Comparison of ENCODE assay signal across 11 cellular contexts in the genomic region with DNA sequence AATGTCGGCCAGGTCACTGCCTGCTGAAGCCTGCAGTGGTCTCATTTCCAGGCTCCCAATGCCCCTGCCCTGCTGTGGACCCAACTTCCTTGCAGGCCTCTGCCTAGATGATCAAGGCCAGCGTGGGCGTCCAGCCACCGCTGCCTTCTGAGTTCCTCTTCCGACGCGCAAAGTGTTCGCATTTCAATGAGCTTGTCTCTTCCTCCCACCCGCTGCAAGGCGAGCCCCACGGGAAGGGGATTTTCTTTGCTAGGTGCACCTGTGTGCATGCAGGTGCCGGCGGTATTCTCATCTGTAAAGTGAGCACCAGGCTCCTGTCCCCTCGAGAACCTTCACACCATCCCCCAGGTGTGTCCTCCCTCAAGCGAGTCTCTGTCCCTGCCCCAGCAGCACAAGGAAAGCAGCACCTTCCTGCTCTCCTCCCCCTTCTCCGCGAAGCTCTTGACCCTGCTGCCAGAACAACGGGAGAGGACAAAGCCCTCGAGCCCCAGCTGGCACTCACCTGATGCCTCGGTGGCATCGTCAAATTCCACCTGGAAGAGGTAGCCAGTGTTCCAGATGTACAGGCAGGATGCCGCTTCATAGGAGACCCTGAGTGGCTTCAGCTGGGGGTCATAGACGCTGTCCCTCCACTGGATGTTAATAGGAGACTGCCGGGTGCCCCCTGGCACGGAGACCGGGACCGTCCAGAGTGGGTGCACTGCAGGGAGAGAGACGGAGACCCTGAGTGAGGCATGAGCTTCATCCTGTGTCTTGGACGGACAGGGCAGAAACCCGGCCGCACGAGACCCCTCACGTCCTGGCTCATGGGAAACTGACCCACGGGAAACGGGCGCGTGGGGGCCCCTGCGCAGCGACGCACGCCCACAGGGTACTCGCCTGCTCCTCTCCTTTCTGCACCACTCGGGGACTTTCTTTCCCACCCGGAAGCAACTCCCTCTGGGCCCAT. TPM values are rescaled to one million over a fixed set of nuclear protein-coding genes. Genes with fewer than 3 reads are reported as not detected.
A peak's percentile ranks its signal among the peaks of the same experiment; 100 is the strongest.
DNase-seq lines count a peak whose midpoint lies in the region; ATAC-seq and TF ChIP-seq lines count a peak whose summit lies in the region.
"Had no signal": no experiment of that assay in that cellular context is flagged by ENCODE, and none has a peak within 500 bp of the region (broad histone marks: within the 10 kb centered on the region; RNA-seq: fewer than 3 reads in every experiment).

No MANE protein-coding gene starts in this region.

- H3K4me2 ChIP-seq in BLaER1, result peak overlapping the region; percentile 49

- H3K9me3 ChIP-seq in BLaER1 (no peaks in the 10 kb centered on the region), left lung (no peaks in the 10 kb centered on the region)

- intact Hi-C loops in left lung (cut with DNase I), result no loop called here
- intact Hi-C loops in Right ventricle myocardium inferior (cut with DNase I), result no loop called here

- no peak overlapping the region for H3K9ac ChIP-seq in BLaER1
- H3K9ac ChIP-seq: GM23248 had no signal

- no peaks in the 10 kb centered on the region for H3K36me3 Mint-ChIP-seq in immature natural killer cell

- no peaks in the 10 kb centered on the region for H4K20me1 ChIP-seq in BLaER1

- no peak overlapping the region for H3K27ac ChIP-seq in BLaER1
- H3K27ac ChIP-seq in left lung, result no peak overlapping the region
- H3K27ac ChIP-seq: GM23248 had no signal

- TF ChIP-seq CTCF in GM10266 (IDR thresholded peaks at IDR 0.05; ENCODE audit: control insufficient read depth, insufficient read depth, low read depth, missing control alignments) (no peak), left lung (IDR thresholded peaks at IDR 0.05) (no peak)

- no peaks in the 10 kb centered on the region for H3K4me1 Mint-ChIP-seq in immature natural killer cell

- peaks cover 0 to 2% (median 0%) of the 10 kb centered on the region in 6 donors for H3K9me3 Mint-ChIP-seq in immature natural killer cell

- H3K4me1 ChIP-seq in BLaER1 (peaks cover 52% of the 10 kb centered on the region), left lung (peaks cover 0 to 9% of the 10 kb centered on the region in 2 donors)

- no peak overlapping the region for H3K27ac Mint-ChIP-seq in immature natural killer cell

- DNase-seq in GM10266 (ENCODE audit: extremely low spot score) (peak; percentile 75), OCI-M1 (lab: John Stamatoyannopoulos, UW) (peak; percentile 3), left lung (peak; percentile 62 to 78), iPS-NIHi11 (ENCODE audit: low spot score) (no peak), Right ventricle myocardium inferior (ENCODE audit: missing footprints) (no peak), immature natural killer cell (no peak), HuH-7 (ENCODE audit: low spot score) (no peak)
- DNase-seq: GM23248, Karpas-422 had no signal

- ATAC-seq in left lung (peak; percentile 49), Right ventricle myocardium inferior (no peak)

- H3K4me3 ChIP-seq in BLaER1 (no peak overlapping the region), left lung (no peak overlapping the region)
- H3K4me3 ChIP-seq: GM23248 had no signal

- H3K27me3 ChIP-seq in BLaER1 (peaks cover 33% of the 10 kb centered on the region), left lung (peaks cover 0 to 33% of the 10 kb centered on the region in 2 donors)

- H3K36me3 ChIP-seq in BLaER1 (no peaks in the 10 kb centered on the region), left lung (no peaks in the 10 kb centered on the region)

- H3K27me3 Mint-ChIP-seq in immature natural killer cell (ENCODE audit: low read depth in 3 of 3), result peaks cover 2 to 10% (median 6%) of the 10 kb centered on the region in 3 donors

- no peak overlapping the region for H3K4me3 Mint-ChIP-seq in immature natural killer cell

RNA-seq across cellular contexts. Expression of a gene that starts 9.8 kb away (rescaled TPM):
- total RNA-seq in left lung, result under 1 TPM; 0.09 to 0.10 TPM
- total RNA-seq in Right ventricle myocardium inferior, result not detected
- polyA plus RNA-seq in immature natural killer cell, result not detected
- total RNA-seq: GM23248 had no signal
- polyA plus RNA-seq: GM23248, neural cell had no signal

RNA-seq across cellular contexts. Expression of a gene that starts 24.7 kb away (rescaled TPM):
- 10 to 100 TPM; 19.3 to 35.9 TPM for total RNA-seq in left lung
- total RNA-seq in Right ventricle myocardium inferior, result 12.8 TPM
- 10 to 100 TPM in 2 of 3 donors, 1 to 10 TPM in 1; 6.3 to 19.4 (median 10.2) TPM for polyA plus RNA-seq in immature natural killer cell

RNA-seq across cellular contexts. Expression of a gene that starts 57.2 kb away (rescaled TPM):
- total RNA-seq in left lung (10 to 100 TPM; 10.6 to 35.0 TPM), Right ventricle myocardium inferior (3.3 TPM)
- polyA plus RNA-seq in immature natural killer cell, result 1 to 10 TPM; 2.6 to 7.3 (median 4.2) TPM

Comparison
In these comparisons a context has a peak if more than half of its experiments do, and no peak if none do; other contexts are left out.
1. DNase-seq: peak in GM10266 (single experiment), OCI-M1 (single experiment) and left lung (2 of 2); none in iPS-NIHi11 (single experiment), Right ventricle myocardium inferior (single experiment), immature natural killer cell (0 of 3) and HuH-7 (single experiment).